ENCODE assay signal across 26 cellular contexts in genomic region chr1:94992863-94993563, GRCh38.
"Had no signal": no experiment of that assay in that cellular context is flagged by ENCODE, and none has a peak within 500 bp of the region (broad histone marks: within the 10 kb centered on the region; RNA-seq: fewer than 3 reads in every experiment).

No MANE protein-coding gene starts in this region.

- H3K4me2 ChIP-seq: neural progenitor cell, smooth muscle cell had no signal

- H3K27me3 ChIP-seq: brain microvascular endothelial cell, esophagus muscularis mucosa, foreskin keratinocyte, neural progenitor cell, upper lobe of right lung had no signal

- ATAC-seq: activated CD4-positive, CD25-positive, alpha-beta regulatory T cell treated with anti-CD3 and anti-CD28 coated beads, Interleukin-2, amount 50 U/mL, for 24 hours; activated T-helper 17 cell treated with anti-CD3 and anti-CD28 coated beads, Interleukin-2, amount 50 U/mL, for 72 hours; foreskin keratinocyte; natural killer cell; sciatic nerve; stimulated activated memory B cell treated with anti-CD40 and anti-IgM and Interleukin-4, amounts not matched to agents 10 μg/mL and 1 μg/mL and 100 μg/mL, for 72 hours; stimulated activated naive CD8-positive, alpha-beta T cell treated with anti-CD3 and anti-CD28 coated beads, Interleukin-15, amount 100 ng/mL, for 72 hours; upper lobe of right lung had no signal

- H2AFZ ChIP-seq: neural progenitor cell had no signal

- H3K4me3 ChIP-seq: esophagus muscularis mucosa, neural progenitor cell, smooth muscle cell, upper lobe of right lung had no signal

- H3K27ac ChIP-seq: brain microvascular endothelial cell, esophagus muscularis mucosa, foreskin keratinocyte, neural progenitor cell, upper lobe of right lung had no signal

- FAIRE-seq: astrocyte had no signal

- H3K9me3 ChIP-seq: esophagus muscularis mucosa, upper lobe of right lung had no signal

- DNase-seq: activated CD4-positive, alpha-beta memory T cell treated with anti-CD3 and anti-CD28 coated beads, Interleukin-2, amount 10 ng/mL, durations not matched to agents 7 days and 5 days; activated CD4-positive, alpha-beta T cell treated with anti-CD3 and anti-CD28 coated beads, Interleukin-2, amount 10 ng/mL, durations not matched to agents 24 days and 14 days; activated CD8-positive, alpha-beta memory T cell treated with anti-CD3 and anti-CD28 coated beads, Interleukin-2, amount 50 U/mL, for 48 hours; activated gamma-delta T cell treated with Interleukin-2 at 50 U/mL for 16 hours; activated naive CD4-positive, alpha-beta T cell treated with anti-CD3 and anti-CD28 coated beads, Interleukin-2, amount 50 U/mL, for 16 hours; activated T-cell treated with anti-CD3 and anti-CD28 coated beads, Interleukin-2, amount 50 U/mL, for 24 hours; amniotic stem cell; brain microvascular endothelial cell; caudate nucleus; foreskin keratinocyte; natural killer cell; occipital lobe; stimulated activated CD4-positive, alpha-beta T cell treated with anti-CD3 and anti-CD28 coated beads, Interleukin-1b, Interleukin-23, amount 100 ng/mL, for 48 hours; stimulated activated CD4-positive, alpha-beta T cell treated with anti-CD3 and anti-CD28 coated beads, Interleukin-4, amount 100 ng/mL, for 4 hours; stimulated activated CD8-positive, alpha-beta memory T cell treated with anti-CD3 and anti-CD28 coated beads, Interleukin-4, amount 100 ng/mL, for 48 hours; stimulated activated naive CD8-positive, alpha-beta T cell treated with anti-CD3 and anti-CD28 coated beads, Interleukin-15, amount 100 ng/mL, for 72 hours; substantia nigra; upper lobe of right lung had no signal

- H3K9ac ChIP-seq: neural progenitor cell had no signal

- H3K36me3 ChIP-seq: brain microvascular endothelial cell, esophagus muscularis mucosa, neural progenitor cell, upper lobe of right lung had no signal
